8 cellular contexts compared by ENCODE assay signal in the genomic region with DNA sequence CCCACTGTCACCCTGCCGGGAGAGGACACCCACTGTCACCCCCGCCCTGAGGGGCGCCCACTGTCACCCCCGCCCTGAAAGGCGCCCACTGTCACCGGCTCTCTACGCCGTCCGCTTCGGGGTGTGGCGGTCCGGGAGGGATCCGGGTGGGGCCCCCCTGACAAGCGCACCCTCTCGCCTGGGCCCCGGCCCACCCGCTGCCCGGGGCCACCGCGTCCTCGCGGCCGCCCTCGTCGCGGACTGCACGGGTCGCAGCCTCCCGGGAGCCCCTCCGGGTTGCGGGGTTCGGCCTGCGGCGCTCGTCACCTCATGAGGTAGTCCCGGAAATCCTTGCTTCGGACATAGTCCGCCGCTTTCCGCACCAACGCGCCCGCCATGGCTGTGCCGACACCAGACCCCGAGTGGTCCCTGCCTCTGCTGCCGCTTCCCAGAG. TPM values are rescaled to one million over a fixed set of nuclear protein-coding genes. Genes with fewer than 3 reads are reported as not detected.
DNase-seq lines count a peak whose midpoint lies in the region; ATAC-seq, FAIRE-seq and TF ChIP-seq lines count a peak whose summit lies in the region.

No MANE protein-coding gene starts in this region.

- H3K27ac ChIP-seq in GM12878 (ENCODE audit: control insufficient read depth, insufficient read depth) = peak overlapping the region; percentile 63
- peak overlapping the region; percentile 78 for H3K27ac ChIP-seq in HepG2 (ENCODE audit: extremely low read length, insufficient read depth, low read length)
- H3K27ac ChIP-seq in transverse colon = peak overlapping the region; percentile 96 to 99 (median 98)

- no peaks in the 10 kb centered on the region for H4K20me1 ChIP-seq in GM12878 (ENCODE audit: control insufficient read depth, insufficient read depth)
- H4K20me1 ChIP-seq in HepG2 (ENCODE audit: insufficient read depth, low read length) = no peaks in the 10 kb centered on the region; the same call in 1 of the 2 replicates

- CTCF ChIA-PET in GM12878 (lab: Yijun Ruan, JAX) (no interaction called here), HepG2 (lab: Yijun Ruan, JAX; ENCODE audit: low intra/inter-chr PET ratio, low total read pairs) (interaction anchor here (1.3 to 3.2 kb wide), 5 partner anchors 18 to 107 kb away, joined by 5 to 20 read pairs (median 17); no protein-coding TSS in a partner anchor)

- no peak for TF ChIP-seq EP300 in GM12878 (IDR thresholded peaks at IDR 0.05; ENCODE audit: borderline replicate concordance in 1 of 2, control insufficient read depth in 1 of 2, low read depth in 2 of 2, low read length in 2 of 2)
- no peak for TF ChIP-seq EP300 in HepG2 (IDR thresholded peaks at IDR 0.05; ENCODE audit: low read depth in 2 of 2, low read length in 2 of 2)
- no peak for TF ChIP-seq EP300 in HepG2 (CRISPR knock-in tag; IDR thresholded peaks at IDR 0.05; ENCODE audit: borderline replicate concordance)
- TF ChIP-seq EP300 in transverse colon (IDR thresholded peaks at IDR 0.05; ENCODE audit: low read depth) = no peak

- intact Hi-C loops in GM12878 (cut with micrococcal nuclease; ENCODE audit: unreplicated experiment) (loop anchor here (1.0 kb wide), 2 partner anchors 69 to 106 kb away; no protein-coding TSS in a partner anchor), HepG2 (cut with micrococcal nuclease; ENCODE audit: unreplicated experiment) (loop anchor here (1.0 to 5.0 kb wide), 3 partner anchors 18 to 105 kb away; no protein-coding TSS in a partner anchor), transverse colon (cut with DNase I; ENCODE audit: low total_unique reads) (no loop called here)

- ATAC-seq in GM19372 (IDR thresholded peaks at IDR 0.05; ENCODE audit: low read depth, unreplicated experiment) = peak; percentile 1
- ATAC-seq in HG03432 (IDR thresholded peaks at IDR 0.05; ENCODE audit: unreplicated experiment) = peak; percentile 7
- peak; percentile 11; the same call in 2 of the 3 replicates for ATAC-seq in GM12878
- no peak; the same call in 2 of the 3 replicates for ATAC-seq in HepG2

- peak; percentile 87 for TF ChIP-seq POLR2A in GM12878 (IDR thresholded peaks at IDR 0.05; ENCODE audit: low read depth, low read length)
- peak in 1 of 2 experiments; percentile 92; a peak in 2 of 4 replicates for TF ChIP-seq POLR2A in HepG2 (IDR thresholded peaks at IDR 0.05; ENCODE audit: insufficient read depth in 1 of 2, low read depth in 2 of 2, low read length in 2 of 2)
- peak; percentile 91 for TF ChIP-seq POLR2A in transverse colon (IDR thresholded peaks at IDR 0.05)

- RAD21 ChIA-PET in GM12878 (lab: Charles Lee; ENCODE audit: unreplicated experiment) = no interaction called here

- no peaks in the 10 kb centered on the region for H3K9me3 ChIP-seq in GM12878 (replicated peaks; ENCODE audit: control insufficient read depth, insufficient read depth, low read length)
- no peaks in the 10 kb centered on the region for H3K9me3 ChIP-seq in HepG2 (ENCODE audit: low read length)
- no peaks in the 10 kb centered on the region for H3K9me3 ChIP-seq in transverse colon

- H3K36me3 ChIP-seq in GM12878 (ENCODE audit: control insufficient read depth in 2 of 2, insufficient read depth in 2 of 2, low read length in 1 of 2) = no peaks in the 10 kb centered on the region
- H3K36me3 ChIP-seq in HepG2 (replicated peaks in 1 of 2; ENCODE audit: control insufficient read depth in 1 of 2, insufficient read depth in 2 of 2, low read length in 2 of 2) = 0 out of 5 replicates have a peak, but pooled peaks cover 0 to 1% of the 10 kb centered on the region in 2 experiments
- H3K36me3 ChIP-seq in transverse colon = no peaks in the 10 kb centered on the region

- in situ Hi-C loops in GM12878 (cut with MboI) (loop anchor here (5.0 kb wide), 1 partner anchor 50 kb away; no protein-coding TSS in a partner anchor), HepG2 (cut with HindIII; ENCODE audit: extremely low pct_ligation_motif_present, low pct_unique_long_range_greater_than_20kb) (no loop called here), transverse colon (cut with MboI; ENCODE audit: low pct_ligation_motif_present in 1 of 4, low pct_unique_long_range_greater_than_20kb in 1 of 4, low sequenced_read_pairs in 3 of 4) (loop anchor here in 1 of 4 donors (25.0 kb wide), 1 partner anchor 495 kb away; no protein-coding TSS in a partner anchor), KBM-7 (cut with MboI; ENCODE audit: low pct_unique_long_range_greater_than_20kb, low sequenced_read_pairs) (no loop called here)

- H3K4me1 ChIP-seq in GM12878 (ENCODE audit: control insufficient read depth, insufficient read depth, low read length) (peaks cover 5% of the 10 kb centered on the region), HepG2 (ENCODE audit: insufficient read depth, low read length) (peaks cover 69% of the 10 kb centered on the region), transverse colon (peaks cover 0 to 25% (median 8%) of the 10 kb centered on the region in 4 donors)

- H3K27me3 ChIP-seq in GM12878 (replicated peaks in 1 of 2; ENCODE audit: control insufficient read depth in 2 of 2, insufficient read depth in 2 of 2, low read length in 1 of 2) (no peaks in the 10 kb centered on the region), HepG2 (ENCODE audit: control insufficient read depth in 1 of 2, insufficient read depth in 2 of 2, low read length in 2 of 2) (no peaks in the 10 kb centered on the region; a peak in 1 of 5 replicates), transverse colon (no peaks in the 10 kb centered on the region)

- H3K4me2 ChIP-seq in GM12878 (ENCODE audit: control insufficient read depth, insufficient read depth) (peak overlapping the region; percentile 90), HepG2 (ENCODE audit: low read depth, low read length) (peak overlapping the region; percentile 97)

- H3K9ac ChIP-seq in GM12878 (ENCODE audit: control insufficient read depth, insufficient read depth, low read length) (peak overlapping the region; percentile 77), HepG2 (ENCODE audit: insufficient read depth, low read depth, low read length) (peak overlapping the region; percentile 86)

- no TSS peak for BruUV-seq in GM12878 (replicated peaks; lab: Mats Ljungman, UMichigan)
- no TSS peak for BruUV-seq in HepG2 (replicated peaks; lab: Mats Ljungman, UMichigan)

- FAIRE-seq in GM12878 (lab: Jason Lieb, UNC) (no peak), HepG2 (lab: Jason Lieb, UNC) (no peak)

- WGBS in GM12878 (ENCODE audit: insufficient coverage, insufficient replicate concordance, low lambda C conversion rate, missing lambda C conversion rate) = 2% methylated on average over 35 of the region's 46 CpGs
- 0% methylated on average over 16 of the region's 46 CpGs for WGBS in HepG2 (ENCODE audit: low lambda C conversion rate)
- WGBS in transverse colon (ENCODE audit: low coverage in 1 of 2), 2 donors = 0% methylated on average over 29 of the region's 46 CpGs; no CpG with 5 or more reads in 1 of the 2 donors

- TF ChIP-seq RAD21 in GM12878 (IDR thresholded peaks at IDR 0.05; ENCODE audit: insufficient read depth, low read depth, low read length) (no peak), HepG2 (CRISPR knock-in tag; IDR thresholded peaks at IDR 0.05) (peak; percentile 42)

- peak overlapping the region; percentile 88 for H3K4me3 ChIP-seq in GM12878
- peak overlapping the region; percentile 98 to 100 (median 99) for H3K4me3 ChIP-seq in HepG2 (replicated peaks in 1 of 3; ENCODE audit: insufficient read depth in 1 of 3, low read depth in 2 of 3, low read length in 3 of 3)
- H3K4me3 ChIP-seq in transverse colon = peak overlapping the region; percentile 72 to 95 (median 85)

- DNase-seq in GM12878 (ENCODE audit: low read depth, low spot score) = no peak
- DNase-seq in HepG2 (ENCODE audit: low spot score) = no peak
- no peak for DNase-seq in transverse colon
- DNase-seq in activated effector memory CD4-positive, alpha-beta T cell treated with anti-CD3 and anti-CD28 coated beads, Interleukin-2, amount 50 U/mL, for 16 hours = no peak
- DNase-seq in NCI-H1417 treated with DMSO at 0.1 percent for 48 hours (lab: John Stamatoyannopoulos, UW) = no peak
- DNase-seq in KBM-7 = no peak

- H2AFZ ChIP-seq in GM12878 (ENCODE audit: control insufficient read depth, low read depth, low read length) (peak overlapping the region; percentile 77), HepG2 (ENCODE audit: low read length) (no peak overlapping the region)

- no peak for TF ChIP-seq CTCF in GM12878 (IDR thresholded peaks at IDR 0.05 in 2 of 3, conservative IDR thresholded peaks at IDR 0.05 in 1 of 3; ENCODE audit: control insufficient read depth in 2 of 3, extremely low read depth in 1 of 3, insufficient read depth in 1 of 3, low read depth in 3 of 3, low read length in 3 of 3)
- TF ChIP-seq CTCF in HepG2 (CRISPR knock-in tag; IDR thresholded peaks at IDR 0.05) = no peak
- no peak for TF ChIP-seq CTCF in transverse colon (IDR thresholded peaks at IDR 0.05)

- SMC1A ChIA-PET in GM12878 (lab: Charles Lee; ENCODE audit: uncharacterized antibody, unreplicated experiment) = no interaction called here

- peaks cover 39% of the 10 kb centered on the region for H3K79me2 ChIP-seq in GM12878 (ENCODE audit: control insufficient read depth, insufficient read depth, low read length)
- H3K79me2 ChIP-seq in HepG2 (ENCODE audit: insufficient read depth, low read length) = peaks cover 57% of the 10 kb centered on the region

- POLR2A ChIA-PET in GM12878 (lab: Charles Lee) (no interaction called here), HepG2 (lab: Yijun Ruan, JAX) (interaction anchor here (1.9 to 3.9 kb wide), 2 partner anchors 17 to 18 kb away, joined by 18 to 29 read pairs; no protein-coding TSS in a partner anchor)

RNA-seq across cellular contexts. Expression of gene MPC1, which starts 0.2 kb away (rescaled TPM):
- total RNA-seq in GM12878 (2013; cell fraction: nucleolus; rRNA removed) = 7.7 and 10.5 TPM in 2 replicates
- total RNA-seq in GM12878 (2014; rRNA removed) (60.8 and 78.8 TPM in 2 replicates), GM12878 (2014; rRNA removed; fragmentation: Illumina TruSeq; extraction: Trizol) (76.1 and 76.7 TPM in 2 replicates), GM12878 (2021) (51.6 and 55.0 TPM in 2 replicates), HepG2 (2016; rRNA removed; fragmentation: Illumina TruSeq; extraction: Trizol) (214 and 289 TPM in 2 replicates), transverse colon (100 to 1,000 TPM in 3 of 4 donors, 10 to 100 TPM in 1; 90.8 to 131 (median 129) TPM)
- polyA plus RNA-seq in GM12878 (2011; ENCODE audit: low read depth) = 17.6 TPM
- polyA plus RNA-seq in GM12878 (2011; rRNA removed) (53.2 and 58.5 TPM in 2 replicates), GM12878 (2014; fragmentation: Illumina TruSeq; extraction: Trizol) (93.8 and 100 TPM in 2 replicates), GM12878 (2014; fragmentation: Nextera tagmentation; extraction: Ambion mirVana) (10 to 100 TPM; 81.5 to 97.0 TPM), GM12878 (2014; rRNA removed) (61.5 and 61.9 TPM in 2 replicates), GM12878 (2016; fragmentation: Nextera tagmentation; extraction: Ambion mirVana) (100 to 1,000 TPM; 173 to 177 TPM), HepG2 (2011; rRNA removed) (168 and 189 TPM in 2 replicates)
- polyA plus RNA-seq in GM12878 (2011; cell fraction: cytosol; rRNA removed) = 39.8 and 50.1 TPM in 2 replicates
- 25.9 and 30.5 TPM in 2 replicates for polyA plus RNA-seq in GM12878 (2011; cell fraction: nucleus; rRNA removed)
- 35.1 and 37.5 TPM in 2 replicates for polyA plus RNA-seq in GM12878 (2012)
- polyA minus RNA-seq in GM12878 (2011; rRNA and poly(A)+ RNA removed) = 16.5 and 20.0 TPM in 2 replicates
- polyA minus RNA-seq in GM12878 (2011; cell fraction: cytosol; rRNA and poly(A)+ RNA removed) = 9.0 and 14.8 TPM in 2 replicates
- 3.6 and 3.8 TPM in 2 replicates for polyA minus RNA-seq in GM12878 (2011; cell fraction: nucleus; rRNA and poly(A)+ RNA removed)
- total RNA-seq in HepG2 (2016; cell fraction: cytosol; rRNA removed; fragmentation: Illumina TruSeq; extraction: Trizol; ENCODE audit: low read depth) = 81.3 and 95.3 TPM in 2 replicates
- total RNA-seq in HepG2 (2016; cell fraction: insoluble cytoplasmic fraction; rRNA removed; fragmentation: Illumina TruSeq; extraction: Trizol) = 218 and 286 TPM in 2 replicates
- total RNA-seq in HepG2 (2016; cell fraction: membrane; rRNA removed; fragmentation: Illumina TruSeq; extraction: Trizol) = 145 and 164 TPM in 2 replicates
- total RNA-seq in HepG2 (2016; cell fraction: nucleus; rRNA removed; fragmentation: Illumina TruSeq; extraction: Trizol) = 93.1 and 102 TPM in 2 replicates
- polyA plus RNA-seq in HepG2 (2011; cell fraction: cytosol; rRNA removed) = 191 and 239 TPM in 2 replicates
- 59.3 and 82.2 TPM in 2 replicates for polyA plus RNA-seq in HepG2 (2011; cell fraction: nucleus; rRNA removed)
- polyA plus RNA-seq in HepG2 (2012) = 136 and 137 TPM in 2 replicates
- 98.8 and 128 TPM in 2 replicates for polyA plus RNA-seq in HepG2 (2016; cell fraction: cytosol; fragmentation: Illumina TruSeq; extraction: Trizol; ENCODE audit: low read depth)
- polyA plus RNA-seq in HepG2 (2016; cell fraction: insoluble cytoplasmic fraction; fragmentation: Illumina TruSeq; extraction: Trizol; ENCODE audit: low read depth) = 328 and 353 TPM in 2 replicates
- 150 and 186 TPM in 2 replicates for polyA plus RNA-seq in HepG2 (2016; cell fraction: membrane; fragmentation: Illumina TruSeq; extraction: Trizol; ENCODE audit: low read depth)
- 207 and 211 TPM in 2 replicates for polyA plus RNA-seq in HepG2 (2016; cell fraction: nucleus; fragmentation: Illumina TruSeq; extraction: Trizol; ENCODE audit: insufficient read depth, low read depth)
- 5.6 and 40.9 TPM in 2 replicates for polyA minus RNA-seq in HepG2 (2011; rRNA and poly(A)+ RNA removed; ENCODE audit: low replicate concordance)
- 51.6 and 57.8 TPM in 2 replicates for polyA minus RNA-seq in HepG2 (2011; cell fraction: cytosol; rRNA and poly(A)+ RNA removed)
- 27.4 and 41.9 TPM in 2 replicates for polyA minus RNA-seq in HepG2 (2011; cell fraction: nucleus; rRNA and poly(A)+ RNA removed)

RNA-seq across cellular contexts. Expression of gene SFT2D1, which starts 40.2 kb away (rescaled TPM):
- 290 and 291 TPM in 2 replicates for total RNA-seq in GM12878 (2013; cell fraction: nucleolus; rRNA removed)
- total RNA-seq in GM12878 (2014; rRNA removed) = 105 and 145 TPM in 2 replicates
- 69.5 and 73.7 TPM in 2 replicates for total RNA-seq in GM12878 (2014; rRNA removed; fragmentation: Illumina TruSeq; extraction: Trizol)
- total RNA-seq in GM12878 (2021) = 77.6 and 78.3 TPM in 2 replicates
- 55.2 TPM for polyA plus RNA-seq in GM12878 (2011; ENCODE audit: low read depth)
- polyA plus RNA-seq in GM12878 (2011; rRNA removed) = 279 and 281 TPM in 2 replicates
- polyA plus RNA-seq in GM12878 (2011; cell fraction: cytosol; rRNA removed) = 110 and 145 TPM in 2 replicates
- 139 and 171 TPM in 2 replicates for polyA plus RNA-seq in GM12878 (2011; cell fraction: nucleus; rRNA removed)
- 107 and 120 TPM in 2 replicates for polyA plus RNA-seq in GM12878 (2012)
- 92.6 and 100 TPM in 2 replicates for polyA plus RNA-seq in GM12878 (2014; fragmentation: Illumina TruSeq; extraction: Trizol)
- polyA plus RNA-seq in GM12878 (2014; fragmentation: Nextera tagmentation; extraction: Ambion mirVana) = 100 to 1,000 TPM; 119 to 149 TPM
- 110 and 130 TPM in 2 replicates for polyA plus RNA-seq in GM12878 (2014; rRNA removed)
- 100 to 1,000 TPM; 205 to 231 TPM for polyA plus RNA-seq in GM12878 (2016; fragmentation: Nextera tagmentation; extraction: Ambion mirVana)
- polyA minus RNA-seq in GM12878 (2011; rRNA and poly(A)+ RNA removed) = 79.8 and 81.2 TPM in 2 replicates
- 21.2 and 32.0 TPM in 2 replicates for polyA minus RNA-seq in GM12878 (2011; cell fraction: cytosol; rRNA and poly(A)+ RNA removed)
- 52.7 and 59.1 TPM in 2 replicates for polyA minus RNA-seq in GM12878 (2011; cell fraction: nucleus; rRNA and poly(A)+ RNA removed)
- total RNA-seq in HepG2 (2016; rRNA removed; fragmentation: Illumina TruSeq; extraction: Trizol) = 90.7 and 115 TPM in 2 replicates
- total RNA-seq in HepG2 (2016; cell fraction: cytosol; rRNA removed; fragmentation: Illumina TruSeq; extraction: Trizol; ENCODE audit: low read depth) = 57.6 and 70.5 TPM in 2 replicates
- total RNA-seq in HepG2 (2016; cell fraction: insoluble cytoplasmic fraction; rRNA removed; fragmentation: Illumina TruSeq; extraction: Trizol) = 91.5 and 114 TPM in 2 replicates
- total RNA-seq in HepG2 (2016; cell fraction: membrane; rRNA removed; fragmentation: Illumina TruSeq; extraction: Trizol) = 89.7 and 105 TPM in 2 replicates
- total RNA-seq in HepG2 (2016; cell fraction: nucleus; rRNA removed; fragmentation: Illumina TruSeq; extraction: Trizol) = 87.1 and 96.7 TPM in 2 replicates
- 127 and 147 TPM in 2 replicates for polyA plus RNA-seq in HepG2 (2011; rRNA removed)
- polyA plus RNA-seq in HepG2 (2011; cell fraction: cytosol; rRNA removed) = 78.9 and 125 TPM in 2 replicates
- 56.7 and 94.6 TPM in 2 replicates for polyA plus RNA-seq in HepG2 (2011; cell fraction: nucleus; rRNA removed)
- polyA plus RNA-seq in HepG2 (2012) = 100 and 109 TPM in 2 replicates
- polyA plus RNA-seq in HepG2 (2016; cell fraction: cytosol; fragmentation: Illumina TruSeq; extraction: Trizol; ENCODE audit: low read depth) = 67.5 and 94.2 TPM in 2 replicates
- polyA plus RNA-seq in HepG2 (2016; cell fraction: insoluble cytoplasmic fraction; fragmentation: Illumina TruSeq; extraction: Trizol; ENCODE audit: low read depth) = 112 and 116 TPM in 2 replicates
- 96.5 and 108 TPM in 2 replicates for polyA plus RNA-seq in HepG2 (2016; cell fraction: membrane; fragmentation: Illumina TruSeq; extraction: Trizol; ENCODE audit: low read depth)
- 168 and 175 TPM in 2 replicates for polyA plus RNA-seq in HepG2 (2016; cell fraction: nucleus; fragmentation: Illumina TruSeq; extraction: Trizol; ENCODE audit: insufficient read depth, low read depth)
- 13.9 and 35.5 TPM in 2 replicates for polyA minus RNA-seq in HepG2 (2011; rRNA and poly(A)+ RNA removed; ENCODE audit: low replicate concordance)
- 26.1 and 26.7 TPM in 2 replicates for polyA minus RNA-seq in HepG2 (2011; cell fraction: cytosol; rRNA and poly(A)+ RNA removed)
- polyA minus RNA-seq in HepG2 (2011; cell fraction: nucleus; rRNA and poly(A)+ RNA removed) = 65.1 and 95.4 TPM in 2 replicates
- 10 to 100 TPM in 3 of 4 donors, 1 to 10 TPM in 1; 7.6 to 55.6 (median 39.7) TPM for total RNA-seq in transverse colon
